8 cellular contexts compared by ENCODE assay signal in the genomic region with DNA sequence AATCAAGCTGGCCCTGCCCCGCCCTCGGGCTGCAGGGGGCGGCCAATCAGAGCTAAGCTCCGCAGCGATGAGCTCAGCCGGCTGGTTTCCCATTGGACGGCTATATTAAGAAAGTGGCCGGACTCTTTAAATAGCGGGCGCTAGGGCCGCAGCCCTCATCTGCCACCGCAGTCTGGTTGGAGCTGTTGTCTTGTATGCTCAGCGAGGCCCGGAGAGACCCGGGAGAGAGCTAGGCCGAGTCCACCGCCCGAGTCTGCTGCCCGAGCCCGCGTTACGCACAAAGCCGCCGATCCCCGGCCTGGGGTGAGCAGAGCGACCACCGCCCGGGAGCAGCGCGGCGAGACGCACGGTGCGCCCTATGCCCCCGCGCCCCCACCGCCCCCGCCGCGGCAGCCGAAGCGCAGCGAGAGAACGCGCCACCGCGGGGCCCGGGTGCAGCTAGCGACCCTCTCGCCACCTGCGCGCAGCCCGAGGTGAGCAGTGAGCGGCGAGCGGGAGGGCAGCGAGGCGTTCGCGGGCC. TPM values are rescaled to one million over a fixed set of nuclear protein-coding genes. Genes with fewer than 3 reads are reported as not detected.
DNase-seq lines count a peak whose midpoint lies in the region; ATAC-seq and TF ChIP-seq lines count a peak whose summit lies in the region.

TSS of gene RHOB (plus strand) at position 158 of the 520 bp plus-strand sequence. CDS start 392 bp downstream, outside the sequence.

- no peaks in the 10 kb centered on the region for H3K9me3 Mint-ChIP-seq in naive thymus-derived CD8-positive, alpha-beta T cell
- H3K9me3 Mint-ChIP-seq in stimulated activated naive B cell treated with anti-CD40 and anti-IgM and Interleukin-4, amounts not matched to agents 10 μg/mL and 1 μg/mL and 100 μg/mL, for 72 hours, result no peaks in the 10 kb centered on the region

- H3K9me2 ChIP-seq in Karpas-422 (replicated peaks; ENCODE audit: insufficient read depth, low read length), result no peaks in the 10 kb centered on the region

- H3K79me2 ChIP-seq in Karpas-422 (ENCODE audit: low read length), result no peaks in the 10 kb centered on the region

- H3K4me2 ChIP-seq in Karpas-422 (ENCODE audit: low read depth, low read length, poor library complexity, severe bottlenecking), result no peak within 1 kb of the TSS

- no peaks in the 10 kb centered on the region for H3K4me1 ChIP-seq in Karpas-422 (ENCODE audit: low read length)

- DNase-seq in DMS79 treated with DMSO at 0.1 percent for 48 hours (lab: John Stamatoyannopoulos, UW) (peak; percentile 92), Karpas-422 (peak; percentile 65), RPMI8226 (peak; percentile 99), fibroblast of mammary gland (ENCODE audit: low read depth) (peak; percentile 97)
- DNase-seq in activated T-helper 9 cell treated with anti-CD3 and anti-CD28 coated beads, Interleukin-2, amount 50 U/mL, for 16 hours (ENCODE audit: low read depth), result peak; percentile 78
- DNase-seq in naive thymus-derived CD8-positive, alpha-beta T cell, result peak; percentile 82 to 93 (median 88)
- DNase-seq in stimulated activated naive B cell treated with anti-CD40 and anti-IgM and Interleukin-4, amounts not matched to agents 10 μg/mL and 1 μg/mL and 100 μg/mL, for 72 hours, result peak; percentile 95

- H3K4me1 Mint-ChIP-seq in naive thymus-derived CD8-positive, alpha-beta T cell, result peaks cover 0 to 15% (median 7%) of the 10 kb centered on the region in 4 donors
- H3K4me1 Mint-ChIP-seq in stimulated activated naive B cell treated with anti-CD40 and anti-IgM and Interleukin-4, amounts not matched to agents 10 μg/mL and 1 μg/mL and 100 μg/mL, for 72 hours, result peaks cover 8 to 13% of the 10 kb centered on the region in 2 donors

- peak within 1 kb of the TSS; percentile 76 to 92 (median 84) for H3K4me3 Mint-ChIP-seq in naive thymus-derived CD8-positive, alpha-beta T cell
- peak within 1 kb of the TSS; percentile 81 to 85 for H3K4me3 Mint-ChIP-seq in stimulated activated naive B cell treated with anti-CD40 and anti-IgM and Interleukin-4, amounts not matched to agents 10 μg/mL and 1 μg/mL and 100 μg/mL, for 72 hours

- no peak within 1 kb of the TSS for H3K9ac ChIP-seq in Karpas-422 (ENCODE audit: low read length)

- no peak within 1 kb of the TSS for H2AFZ ChIP-seq in Karpas-422 (ENCODE audit: low read length)

- ATAC-seq in GM21825 (IDR thresholded peaks at IDR 0.05; ENCODE audit: unreplicated experiment), result peak; percentile 98
- peak; percentile 94 for ATAC-seq in naive thymus-derived CD8-positive, alpha-beta T cell
- peak; percentile 97 to 98 for ATAC-seq in stimulated activated naive B cell treated with anti-CD40 and anti-IgM and Interleukin-4, amounts not matched to agents 10 μg/mL and 1 μg/mL and 100 μg/mL, for 72 hours (replicated peaks)

- no peak for TF ChIP-seq CTCF in fibroblast of mammary gland (conservative IDR thresholded peaks at IDR 0.05; ENCODE audit: control insufficient read depth, insufficient read depth, low read depth, low read length)

- H3K27me3 Mint-ChIP-seq in naive thymus-derived CD8-positive, alpha-beta T cell, result peaks cover 0 to 9% (median 1%) of the 10 kb centered on the region in 5 donors
- peaks cover 0 to 10% of the 10 kb centered on the region in 2 donors for H3K27me3 Mint-ChIP-seq in stimulated activated naive B cell treated with anti-CD40 and anti-IgM and Interleukin-4, amounts not matched to agents 10 μg/mL and 1 μg/mL and 100 μg/mL, for 72 hours

- no peaks in the 10 kb centered on the region for H3K36me3 ChIP-seq in Karpas-422 (ENCODE audit: insufficient read depth, low read length)

- H4K20me1 ChIP-seq in Karpas-422 (ENCODE audit: insufficient read depth, low read depth, low read length), result no peaks in the 10 kb centered on the region

- no peaks in the 10 kb centered on the region for H3K9me3 ChIP-seq in Karpas-422 (ENCODE audit: low read length)

- H3K27me3 ChIP-seq in Karpas-422 (ENCODE audit: low read length), result no peaks in the 10 kb centered on the region

- no peaks in the 10 kb centered on the region for H3K36me3 Mint-ChIP-seq in naive thymus-derived CD8-positive, alpha-beta T cell
- peaks cover 0 to 8% of the 10 kb centered on the region in 2 donors for H3K36me3 Mint-ChIP-seq in stimulated activated naive B cell treated with anti-CD40 and anti-IgM and Interleukin-4, amounts not matched to agents 10 μg/mL and 1 μg/mL and 100 μg/mL, for 72 hours

- H3K4me3 ChIP-seq in Karpas-422 (ENCODE audit: low read length) (no peak within 1 kb of the TSS), fibroblast of mammary gland (ENCODE audit: control insufficient read depth, low read depth, low read length) (peak within 1 kb of the TSS; percentile 87)

- H3K27ac Mint-ChIP-seq in naive thymus-derived CD8-positive, alpha-beta T cell, result peak within 1 kb of the TSS in 9 of 10 donors; percentile 31 to 92 (median 79)
- peak within 1 kb of the TSS; percentile 94 for H3K27ac Mint-ChIP-seq in stimulated activated naive B cell treated with anti-CD40 and anti-IgM and Interleukin-4, amounts not matched to agents 10 μg/mL and 1 μg/mL and 100 μg/mL, for 72 hours

- POLR2A ChIA-PET in naive thymus-derived CD8-positive, alpha-beta T cell (lab: Charles Lee), result interaction anchor here (0.6 to 5.1 kb wide), 12 partner anchors 9 to 1886 kb away, joined by 3 to 65 read pairs (median 4); partner anchors contain the start of genes HS1BP3, RDH14, TTC32 and WDR35

- H3K27ac ChIP-seq in Karpas-422 (ENCODE audit: low read length), result no peak within 1 kb of the TSS

RNA-seq across cellular contexts. Expression of gene RHOB, which starts in this region (rescaled TPM):
- total RNA-seq in Karpas-422 (2014; rRNA removed; shearing (Covaris generic); ENCODE audit: low replicate concordance), result not detected in 2 replicates
- 10 to 100 TPM; 21.0 to 21.5 TPM for total RNA-seq in naive thymus-derived CD8-positive, alpha-beta T cell
- 1 to 10 TPM; 1.3 to 2.0 (median 1.6) TPM for polyA plus RNA-seq in naive thymus-derived CD8-positive, alpha-beta T cell

Comparison
In these comparisons a context has a peak if more than half of its experiments do, and no peak if none do; other contexts are left out.
1. RNA of gene RHOB (total RNA-seq): 21.0 to 21.5 TPM in naive thymus-derived CD8-positive, alpha-beta T cell; not detected in Karpas-422; every median in the first group is over 10 times any median in the second.
2. Peak in DNase-seq in Karpas-422; RNA of the gene not detected or under 1 TPM.
3. Peak in every context shown above with its lines, with median percentiles within 50 percentile points of each other: DNase-seq and ATAC-seq.